Comparison of ENCODE assay signal across 13 cellular contexts in the genomic region with DNA sequence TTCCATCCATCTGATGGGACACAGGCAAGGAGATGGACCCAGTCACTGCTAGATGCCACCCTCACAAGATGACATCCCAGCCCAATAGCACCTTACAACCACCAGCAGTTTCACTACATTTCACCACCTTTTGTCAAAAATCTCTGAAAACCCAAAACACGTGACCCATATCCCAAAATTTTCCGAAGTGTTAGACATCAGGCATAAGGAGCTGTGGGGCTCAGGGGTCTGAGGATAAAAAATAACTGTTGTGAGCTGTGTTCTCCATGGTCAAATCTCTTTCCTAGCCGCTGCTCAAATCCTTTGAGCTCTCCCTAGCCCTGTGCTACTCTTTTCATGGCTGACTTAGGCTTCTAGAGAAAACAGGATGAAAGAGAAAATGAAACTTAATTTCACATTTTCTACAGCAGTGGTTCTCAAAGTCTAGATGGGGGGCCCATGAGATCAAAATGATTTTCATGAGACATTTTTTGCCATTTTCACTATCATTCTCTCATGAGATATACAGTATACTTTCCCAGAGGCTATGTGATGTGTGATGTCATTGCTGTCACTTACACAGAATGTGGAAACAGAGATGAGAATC. TPM values are rescaled to one million over a fixed set of nuclear protein-coding genes. Genes with fewer than 3 reads are reported as not detected.
DNase-seq lines count a peak whose midpoint lies in the region; ATAC-seq, FAIRE-seq and TF ChIP-seq lines count a peak whose summit lies in the region.
"Had no signal": no experiment of that assay in that cellular context is flagged by ENCODE, and none has a peak within 500 bp of the region (broad histone marks: within the 10 kb centered on the region; RNA-seq: fewer than 3 reads in every experiment).

No MANE protein-coding gene starts in this region.

- ATAC-seq in HG02884 (IDR thresholded peaks at IDR 0.05; ENCODE audit: unreplicated experiment) (peak; percentile 52), HG03439 (IDR thresholded peaks at IDR 0.05; ENCODE audit: unreplicated experiment) (no peak)
- ATAC-seq: heart right ventricle had no signal

- 90 to 93% methylated on average over 3 of the region's 3 CpGs for WGBS in thyroid gland, 2 donors

- H3K9me3 Mint-ChIP-seq in T-helper 1 cell treated with Interleukin-12 subunit alpha and Interleukin-12 subunit beta and Interleukin-4 antibody, amounts not matched to agents 30 μg/mL and 1 μg/mL, for 36 hours = peaks cover 11% of the 10 kb centered on the region

- H3K9me3 ChIP-seq in thyroid gland = no peaks in the 10 kb centered on the region
- H3K9me3 ChIP-seq: heart right ventricle had no signal

- intact Hi-C loops in thyroid gland (cut with DNase I) = no loop called here

- DNase-seq in GM06990 (ENCODE audit: extremely low read depth, insufficient read length) (peak; percentile 36), GM19239 (ENCODE audit: insufficient read length, low spot score) (no peak), NCI-H345 (lab: John Stamatoyannopoulos, UW) (no peak), COR-L47 (lab: John Stamatoyannopoulos, UW) (no peak), thyroid gland (no peak)
- DNase-seq: activated CD4-positive, alpha-beta T cell treated with anti-CD3 and anti-CD28 coated beads for 1 hour; DMS 273 treated with DMSO at 0.1 percent for 48 hours; heart right ventricle; NCI-H526 had no signal

- TF ChIP-seq CTCF in GM06990 (IDR thresholded peaks at IDR 0.05; ENCODE audit: insufficient read depth, low read length, poor library complexity, severe bottlenecking) = no peak
- no peak for TF ChIP-seq CTCF in thyroid gland (IDR thresholded peaks at IDR 0.05)

- no peaks in the 10 kb centered on the region for H3K27me3 Mint-ChIP-seq in T-helper 1 cell treated with Interleukin-12 subunit alpha and Interleukin-12 subunit beta and Interleukin-4 antibody, amounts not matched to agents 30 μg/mL and 1 μg/mL, for 36 hours (ENCODE audit: low read depth)

- FAIRE-seq in GM19239 (lab: Jason Lieb, UNC) = peak; percentile 99
- FAIRE-seq: HTR-8/SVneo had no signal

- peaks cover 0 to 13% of the 10 kb centered on the region in 2 donors for H3K4me1 ChIP-seq in thyroid gland

- peak overlapping the region; percentile 82 for H3K4me3 Mint-ChIP-seq in T-helper 1 cell treated with Interleukin-12 subunit alpha and Interleukin-12 subunit beta and Interleukin-4 antibody, amounts not matched to agents 30 μg/mL and 1 μg/mL, for 36 hours

- H3K4me3 ChIP-seq in GM06990 (replicated peaks; ENCODE audit: low read depth, low read length) (peak overlapping the region; percentile 23), thyroid gland (replicated peaks in 1 of 3) (no peak overlapping the region)
- H3K4me3 ChIP-seq: heart right ventricle had no signal

- H3K36me3 Mint-ChIP-seq in T-helper 1 cell treated with Interleukin-12 subunit alpha and Interleukin-12 subunit beta and Interleukin-4 antibody, amounts not matched to agents 30 μg/mL and 1 μg/mL, for 36 hours (ENCODE audit: low read depth) = peaks cover 38% of the 10 kb centered on the region

- H3K27ac ChIP-seq in thyroid gland = no peak overlapping the region
- H3K27ac ChIP-seq: heart right ventricle had no signal

- H3K27ac Mint-ChIP-seq in T-helper 1 cell treated with Interleukin-12 subunit alpha and Interleukin-12 subunit beta and Interleukin-4 antibody, amounts not matched to agents 30 μg/mL and 1 μg/mL, for 36 hours = peak overlapping the region; percentile 95

- H3K4me1 Mint-ChIP-seq in T-helper 1 cell treated with Interleukin-12 subunit alpha and Interleukin-12 subunit beta and Interleukin-4 antibody, amounts not matched to agents 30 μg/mL and 1 μg/mL, for 36 hours (ENCODE audit: low read depth) = peaks cover 68% of the 10 kb centered on the region

- no peaks in the 10 kb centered on the region for H3K36me3 ChIP-seq in GM06990 (ENCODE audit: control insufficient read depth, insufficient read depth, low read length)
- no peaks in the 10 kb centered on the region for H3K36me3 ChIP-seq in thyroid gland
- H3K36me3 ChIP-seq: heart right ventricle had no signal

- H3K27me3 ChIP-seq in GM06990 (replicated peaks; ENCODE audit: control insufficient read depth, insufficient read depth, low read length) (no peaks in the 10 kb centered on the region), thyroid gland (no peaks in the 10 kb centered on the region)
- H3K27me3 ChIP-seq: heart right ventricle had no signal

- no peak for TF ChIP-seq POLR2A in thyroid gland (IDR thresholded peaks at IDR 0.05)

RNA-seq across cellular contexts. Expression of a gene that starts 40.7 kb away (rescaled TPM):
- 1 to 10 TPM; 2.4 to 4.5 (median 3.0) TPM for total RNA-seq in thyroid gland
